Comparison of ENCODE assay signal across 1 cellular context in genomic region chr1:26703466-26703865, GRCh38.
TF ChIP-seq lines count a peak whose summit lies in the region.

No MANE protein-coding gene starts in this region.

TF ChIP-seq in K562, 482 proteins besides CTCF, POLR2A, EP300 and RAD21:
- TF ChIP-seq RBM34 (IDR thresholded peaks at IDR 0.05; ENCODE audit: borderline replicate concordance, insufficient read depth, low read length) (no peak), SMC3 (conservative IDR thresholded peaks at IDR 0.05; ENCODE audit: insufficient read depth, low read depth, low read length) (no peak), HSF4 (CRISPR knock-in tag; IDR thresholded peaks at IDR 0.05; ENCODE audit: borderline replicate concordance) (no peak), ZNF445 (CRISPR knock-in tag; IDR thresholded peaks at IDR 0.05; ENCODE audit: low read depth) (no peak), ZNF3 (CRISPR knock-in tag; IDR thresholded peaks at IDR 0.05) (no peak), MLX (CRISPR knock-in tag; conservative IDR thresholded peaks at IDR 0.05) (no peak), ZNF583 (CRISPR knock-in tag; IDR thresholded peaks at IDR 0.05) (no peak), POLR2AphosphoS5 (IDR thresholded peaks at IDR 0.05; ENCODE audit: control insufficient read depth, insufficient read depth, low read depth, low read length) (no peak), ZNF668 (CRISPR knock-in tag; IDR thresholded peaks at IDR 0.05) (no peak), ZNF274 (IDR thresholded peaks at IDR 0.05; ENCODE audit: borderline replicate concordance, low read depth, low read length) (no peak), CHD7 (IDR thresholded peaks at IDR 0.05; ENCODE audit: low read depth, low read length) (no peak)
- TF ChIP-seq, protein P1, sequence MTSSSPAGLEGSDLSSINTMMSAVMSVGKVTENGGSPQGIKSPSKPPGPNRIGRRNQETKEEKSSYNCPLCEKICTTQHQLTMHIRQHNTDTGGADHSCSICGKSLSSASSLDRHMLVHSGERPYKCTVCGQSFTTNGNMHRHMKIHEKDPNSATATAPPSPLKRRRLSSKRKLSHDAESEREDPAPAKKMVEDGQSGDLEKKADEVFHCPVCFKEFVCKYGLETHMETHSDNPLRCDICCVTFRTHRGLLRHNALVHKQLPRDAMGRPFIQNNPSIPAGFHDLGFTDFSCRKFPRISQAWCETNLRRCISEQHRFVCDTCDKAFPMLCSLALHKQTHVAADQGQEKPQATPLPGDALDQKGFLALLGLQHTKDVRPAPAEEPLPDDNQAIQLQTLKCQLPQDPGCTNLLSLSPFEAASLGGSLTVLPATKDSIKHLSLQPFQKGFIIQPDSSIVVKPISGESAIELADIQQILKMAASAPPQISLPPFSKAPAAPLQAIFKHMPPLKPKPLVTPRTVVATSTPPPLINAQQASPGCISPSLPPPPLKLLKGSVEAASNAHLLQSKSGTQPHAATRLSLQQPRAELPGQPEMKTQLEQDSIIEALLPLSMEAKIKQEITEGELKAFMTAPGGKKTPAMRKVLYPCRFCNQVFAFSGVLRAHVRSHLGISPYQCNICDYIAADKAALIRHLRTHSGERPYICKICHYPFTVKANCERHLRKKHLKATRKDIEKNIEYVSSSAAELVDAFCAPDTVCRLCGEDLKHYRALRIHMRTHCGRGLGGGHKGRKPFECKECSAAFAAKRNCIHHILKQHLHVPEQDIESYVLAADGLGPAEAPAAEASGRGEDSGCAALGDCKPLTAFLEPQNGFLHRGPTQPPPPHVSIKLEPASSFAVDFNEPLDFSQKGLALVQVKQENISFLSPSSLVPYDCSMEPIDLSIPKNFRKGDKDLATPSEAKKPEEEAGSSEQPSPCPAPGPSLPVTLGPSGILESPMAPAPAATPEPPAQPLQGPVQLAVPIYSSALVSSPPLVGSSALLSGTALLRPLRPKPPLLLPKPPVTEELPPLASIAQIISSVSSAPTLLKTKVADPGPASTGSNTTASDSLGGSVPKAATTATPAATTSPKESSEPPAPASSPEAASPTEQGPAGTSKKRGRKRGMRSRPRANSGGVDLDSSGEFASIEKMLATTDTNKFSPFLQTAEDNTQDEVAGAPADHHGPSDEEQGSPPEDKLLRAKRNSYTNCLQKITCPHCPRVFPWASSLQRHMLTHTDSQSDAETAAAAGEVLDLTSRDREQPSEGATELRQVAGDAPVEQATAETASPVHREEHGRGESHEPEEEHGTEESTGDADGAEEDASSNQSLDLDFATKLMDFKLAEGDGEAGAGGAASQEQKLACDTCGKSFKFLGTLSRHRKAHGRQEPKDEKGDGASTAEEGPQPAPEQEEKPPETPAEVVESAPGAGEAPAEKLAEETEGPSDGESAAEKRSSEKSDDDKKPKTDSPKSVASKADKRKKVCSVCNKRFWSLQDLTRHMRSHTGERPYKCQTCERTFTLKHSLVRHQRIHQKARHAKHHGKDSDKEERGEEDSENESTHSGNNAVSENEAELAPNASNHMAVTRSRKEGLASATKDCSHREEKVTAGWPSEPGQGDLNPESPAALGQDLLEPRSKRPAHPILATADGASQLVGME (CRISPR knock-in tag; IDR thresholded peaks at IDR 0.05) = no peak
- TF ChIP-seq, protein P2, sequence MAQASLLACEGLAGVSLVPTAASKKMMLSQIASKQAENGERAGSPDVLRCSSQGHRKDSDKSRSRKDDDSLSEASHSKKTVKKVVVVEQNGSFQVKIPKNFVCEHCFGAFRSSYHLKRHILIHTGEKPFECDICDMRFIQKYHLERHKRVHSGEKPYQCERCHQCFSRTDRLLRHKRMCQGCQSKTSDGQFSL (CRISPR knock-in tag; IDR thresholded peaks at IDR 0.05) = no peak
- TF ChIP-seq, protein P2 (tag; IDR thresholded peaks at IDR 0.05) = no peak
- TF ChIP-seq, protein P3, sequence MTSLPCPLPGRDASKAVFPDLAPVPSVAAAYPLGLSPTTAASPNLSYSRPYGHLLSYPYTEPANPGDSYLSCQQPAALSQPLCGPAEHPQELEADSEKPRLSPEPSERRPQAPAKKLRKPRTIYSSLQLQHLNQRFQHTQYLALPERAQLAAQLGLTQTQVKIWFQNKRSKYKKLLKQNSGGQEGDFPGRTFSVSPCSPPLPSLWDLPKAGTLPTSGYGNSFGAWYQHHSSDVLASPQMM (CRISPR knock-in tag; IDR thresholded peaks at IDR 0.05) = no peak
